Comparison of ENCODE assay signal across 19 cellular contexts in the genomic region with DNA sequence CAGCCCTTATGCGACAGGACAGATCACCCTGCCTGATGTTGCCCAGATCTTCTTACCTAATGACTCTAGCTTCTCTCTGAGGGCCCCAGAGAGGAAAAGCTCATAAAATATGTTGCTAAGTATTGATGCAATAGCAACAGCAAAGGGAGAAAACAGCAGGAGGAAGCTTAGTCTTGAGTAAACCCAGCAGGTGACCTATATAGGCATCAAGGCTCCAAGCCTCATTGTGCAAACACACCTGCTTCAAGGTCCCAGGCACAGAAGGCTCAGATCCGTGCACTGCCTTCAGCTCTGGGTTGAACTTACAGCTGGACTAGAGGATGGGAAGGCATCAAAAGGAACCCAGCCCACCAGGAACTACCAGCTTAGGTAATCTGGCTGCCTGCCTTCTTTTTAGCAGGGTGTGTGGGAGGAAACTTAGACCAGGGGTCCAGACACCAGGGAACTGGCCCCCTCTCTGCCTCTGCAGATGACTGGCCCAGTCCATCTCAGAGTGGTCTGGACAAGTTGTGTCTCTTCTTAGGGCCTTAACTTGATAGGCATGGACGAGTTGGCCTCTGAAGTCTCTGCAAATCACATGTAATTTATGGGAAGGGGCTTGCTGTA. TPM values are rescaled to one million over a fixed set of nuclear protein-coding genes. Genes with fewer than 3 reads are reported as not detected.
DNase-seq lines count a peak whose midpoint lies in the region; ATAC-seq and TF ChIP-seq lines count a peak whose summit lies in the region.
"Had no signal": no experiment of that assay in that cellular context is flagged by ENCODE, and none has a peak within 500 bp of the region (broad histone marks: within the 10 kb centered on the region; RNA-seq: fewer than 3 reads in every experiment).

No MANE protein-coding gene starts in this region.

- ATAC-seq in HCT116 (no peak), HG03442 (IDR thresholded peaks at IDR 0.05; ENCODE audit: unreplicated experiment) (no peak), GM21576 (IDR thresholded peaks at IDR 0.05; ENCODE audit: unreplicated experiment) (no peak), HG02571 (IDR thresholded peaks at IDR 0.05; ENCODE audit: unreplicated experiment) (no peak)
- ATAC-seq: activated CD8-positive, alpha-beta T cell treated with anti-CD3 and anti-CD28 coated beads for 36 hours; sciatic nerve had no signal

- no peaks in the 10 kb centered on the region for H3K9me3 ChIP-seq in HCT116 (ENCODE audit: control insufficient read depth in 1 of 2, insufficient read depth in 1 of 2, low read depth in 1 of 2, low read length in 2 of 2)
- H3K9me3 ChIP-seq: BLaER1 treated with 17β-estradiol and CSF1 and Interleukin-3, amounts not matched to agents 10 nM and 100 nM; SJSA1 had no signal

- no peaks in the 10 kb centered on the region for H3K9me2 ChIP-seq in HCT116 (ENCODE audit: insufficient read depth)

- no peaks in the 10 kb centered on the region for H3K36me3 ChIP-seq in HCT116 (ENCODE audit: control insufficient read depth in 1 of 2, insufficient read depth in 2 of 2, low read length in 2 of 2)
- H3K36me3 ChIP-seq: BLaER1 treated with 17β-estradiol and CSF1 and Interleukin-3, amounts not matched to agents 10 nM and 100 nM; SJSA1 had no signal

- no peaks in the 10 kb centered on the region for H4K20me1 ChIP-seq in HCT116 (ENCODE audit: insufficient read depth)
- H4K20me1 ChIP-seq: BLaER1 treated with 17β-estradiol and CSF1 and Interleukin-3, amounts not matched to agents 10 nM and 100 nM had no signal

- no TSS peak for BruUV-seq in HCT116 (replicated peaks; lab: Mats Ljungman, UMichigan)

- TF ChIP-seq POLR2A in HCT116 (IDR thresholded peaks at IDR 0.05; ENCODE audit: borderline replicate concordance, extremely low read depth, insufficient read depth, insufficient read length) = no peak

- H3K9me3 Mint-ChIP-seq in activated T-helper 2 cell treated with anti-CD3 and anti-CD28 coated beads, Interferon-gamma antibody, Interleukin-2, Interleukin-4, amounts not matched to agents 10 μg/mL and 5 μg/mL and 100 μg/mL, durations not matched to agents 14 hours and 24 hours and 36 hours = no peaks in the 10 kb centered on the region
- H3K9me3 Mint-ChIP-seq: activated CD8-positive, alpha-beta T cell treated with anti-CD3 and anti-CD28 coated beads for 36 hours had no signal

- H3K4me2 ChIP-seq in HCT116 (ENCODE audit: low read length) = no peak overlapping the region
- H3K4me2 ChIP-seq: BLaER1 treated with 17β-estradiol and CSF1 and Interleukin-3, amounts not matched to agents 10 nM and 100 nM; KMS-11 had no signal

- H3K27me3 ChIP-seq in HCT116 (ENCODE audit: insufficient read depth, low read length) = peaks cover 9% of the 10 kb centered on the region; the same call in 1 of the 2 replicates
- H3K27me3 ChIP-seq: BLaER1 treated with 17β-estradiol and CSF1 and Interleukin-3, amounts not matched to agents 10 nM and 100 nM; SJSA1 had no signal

- H3K4me1 Mint-ChIP-seq in activated T-helper 2 cell treated with anti-CD3 and anti-CD28 coated beads, Interferon-gamma antibody, Interleukin-2, Interleukin-4, amounts not matched to agents 10 μg/mL and 5 μg/mL and 100 μg/mL, durations not matched to agents 14 hours and 24 hours and 36 hours (ENCODE audit: low read depth) = no peaks in the 10 kb centered on the region

- POLR2A ChIA-PET in HCT116 (lab: Charles Lee) = no interaction called here

- CTCF ChIA-PET in HCT116 (lab: Charles Lee) = no interaction called here

- TF ChIP-seq RAD21 in HCT116 (IDR thresholded peaks at IDR 0.05; ENCODE audit: low read depth) = no peak

- H3K27me3 Mint-ChIP-seq in activated T-helper 2 cell treated with anti-CD3 and anti-CD28 coated beads, Interferon-gamma antibody, Interleukin-2, Interleukin-4, amounts not matched to agents 10 μg/mL and 5 μg/mL and 100 μg/mL, durations not matched to agents 14 hours and 24 hours and 36 hours (ENCODE audit: low read depth) = no peaks in the 10 kb centered on the region

- no peak overlapping the region for H3K4me3 Mint-ChIP-seq in activated T-helper 2 cell treated with anti-CD3 and anti-CD28 coated beads, Interferon-gamma antibody, Interleukin-2, Interleukin-4, amounts not matched to agents 10 μg/mL and 5 μg/mL and 100 μg/mL, durations not matched to agents 14 hours and 24 hours and 36 hours (ENCODE audit: low read depth)
- H3K4me3 Mint-ChIP-seq: activated CD8-positive, alpha-beta T cell treated with anti-CD3 and anti-CD28 coated beads for 36 hours had no signal

- H3K36me3 Mint-ChIP-seq in activated T-helper 2 cell treated with anti-CD3 and anti-CD28 coated beads, Interferon-gamma antibody, Interleukin-2, Interleukin-4, amounts not matched to agents 10 μg/mL and 5 μg/mL and 100 μg/mL, durations not matched to agents 14 hours and 24 hours and 36 hours (ENCODE audit: low read depth) = no peaks in the 10 kb centered on the region

- H3K27ac Mint-ChIP-seq in activated T-helper 2 cell treated with anti-CD3 and anti-CD28 coated beads, Interferon-gamma antibody, Interleukin-2, Interleukin-4, amounts not matched to agents 10 μg/mL and 5 μg/mL and 100 μg/mL, durations not matched to agents 14 hours and 24 hours and 36 hours = no peak overlapping the region
- H3K27ac Mint-ChIP-seq: activated CD8-positive, alpha-beta T cell treated with anti-CD3 and anti-CD28 coated beads for 36 hours had no signal

- H2AFZ ChIP-seq in HCT116 (ENCODE audit: low read depth, low read length, poor library complexity, severe bottlenecking) = no peak overlapping the region

- RAD21 ChIA-PET in HCT116 (lab: Charles Lee; ENCODE audit: low non-redundant PET in 1 of 2, low total read pairs in 2 of 2, uncharacterized antibody in 2 of 2, unreplicated experiment in 2 of 2) = no interaction called here

- H3K4me3 ChIP-seq in HCT116 (replicated peaks in 1 of 2; ENCODE audit: low read depth in 1 of 2, low read length in 2 of 2) = no peak overlapping the region
- H3K4me3 ChIP-seq: BLaER1 treated with 17β-estradiol and CSF1 and Interleukin-3, amounts not matched to agents 10 nM and 100 nM; dorsolateral prefrontal cortex; lung; SJSA1 had no signal

- H3K4me1 ChIP-seq in HCT116 (ENCODE audit: control insufficient read depth in 1 of 2, insufficient read depth in 2 of 2, low read length in 2 of 2) = no peaks in the 10 kb centered on the region
- H3K4me1 ChIP-seq: SJSA1 had no signal

- intact Hi-C loops in HCT116 (cut with micrococcal nuclease) = no loop called here
- intact Hi-C loops in activated T-helper 2 cell treated with anti-CD3 and anti-CD28 coated beads, Interferon-gamma antibody, Interleukin-2, Interleukin-4, amounts not matched to agents 10 μg/mL and 5 μg/mL and 100 μg/mL, durations not matched to agents 14 hours and 24 hours and 36 hours (cut with micrococcal nuclease) = no loop called here

- H3K27ac ChIP-seq in HCT116 (ENCODE audit: low read depth, low read length) = no peak overlapping the region
- H3K27ac ChIP-seq: BLaER1 treated with 17β-estradiol and CSF1 and Interleukin-3, amounts not matched to agents 10 nM and 100 nM; dorsolateral prefrontal cortex; KMS-11; SJSA1 had no signal

- no peak for TF ChIP-seq CTCF in HCT116 (IDR thresholded peaks at IDR 0.05 in 2 of 3, conservative IDR thresholded peaks at IDR 0.05 in 1 of 3; ENCODE audit: borderline replicate concordance in 1 of 3, insufficient read depth in 1 of 3, low read depth in 2 of 3, low read length in 2 of 3)

- H3K79me2 ChIP-seq in HCT116 (ENCODE audit: insufficient read depth, low read length) = no peaks in the 10 kb centered on the region

- DNase-seq in HCT116 (ENCODE audit: low read depth, low spot score) (no peak), NCI-H146 (lab: John Stamatoyannopoulos, UW) (peak; percentile 99), NOMO-1 (lab: John Stamatoyannopoulos, UW; ENCODE audit: unreplicated experiment in 2 of 2) (peak; percentile 91 to 95), mesenteric fat pad (ENCODE audit: low spot score) (peak; percentile 24)
- DNase-seq in activated T-helper 2 cell treated with anti-CD3 and anti-CD28 coated beads, Interferon-gamma antibody, Interleukin-2, Interleukin-4, amounts not matched to agents 10 μg/mL and 5 μg/mL and 100 μg/mL, durations not matched to agents 14 hours and 24 hours and 36 hours (ENCODE audit: low spot score) = no peak
- DNase-seq: activated CD8-positive, alpha-beta T cell treated with anti-CD3 and anti-CD28 coated beads for 36 hours; activated gamma-delta T cell treated with Interleukin-2 at 50 U/mL for 16 hours; dorsolateral prefrontal cortex; NCI-H526; stimulated activated naive CD4-positive, alpha-beta T cell treated with Interleukin-2 at 50 U/mL for 16 hours had no signal

- no peak overlapping the region for H3K9ac ChIP-seq in HCT116 (ENCODE audit: low read length)
- H3K9ac ChIP-seq: BLaER1 treated with 17β-estradiol and CSF1 and Interleukin-3, amounts not matched to agents 10 nM and 100 nM; KMS-11 had no signal

TF ChIP-seq in HCT116, 20 proteins besides CTCF, POLR2A, EP300 and RAD21:
- TF ChIP-seq, protein P1, sequence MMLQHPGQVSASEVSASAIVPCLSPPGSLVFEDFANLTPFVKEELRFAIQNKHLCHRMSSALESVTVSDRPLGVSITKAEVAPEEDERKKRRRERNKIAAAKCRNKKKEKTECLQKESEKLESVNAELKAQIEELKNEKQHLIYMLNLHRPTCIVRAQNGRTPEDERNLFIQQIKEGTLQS (IDR thresholded peaks at IDR 0.05) = no peak
- TF ChIP-seq TCF7L2 (IDR thresholded peaks at IDR 0.05; ENCODE audit: borderline replicate concordance, extremely low read depth, insufficient read depth, insufficient read length) (peak; percentile 25), YY1 (IDR thresholded peaks at IDR 0.05; ENCODE audit: extremely low read depth, insufficient replicate concordance, low read depth, low read length) (no peak)
TF ChIP-seq in HCT116: peak in this region for 1.

RNA-seq across cellular contexts. Expression of a gene that starts 34.4 kb away (rescaled TPM):
- total RNA-seq in HCT116 (2021; ENCODE audit: unreplicated experiment) (not detected), mesenteric fat pad (not detected)
- polyA plus RNA-seq in HCT116 (2012) = 0.02 TPM in 1 of 2 replicates, not detected in the other
- total RNA-seq in activated T-helper 2 cell treated with anti-CD3 and anti-CD28 coated beads, Interferon-gamma antibody, Interleukin-2, Interleukin-4, amounts not matched to agents 10 μg/mL and 5 μg/mL and 100 μg/mL, durations not matched to agents 14 hours and 24 hours and 36 hours = not detected in 2 replicates
- total RNA-seq: activated CD8-positive, alpha-beta T cell treated with anti-CD3 and anti-CD28 coated beads for 36 hours; sciatic nerve had no signal

RNA-seq across cellular contexts. Expression of a gene that starts 50.5 kb away (rescaled TPM):
- total RNA-seq in HCT116 (2021; ENCODE audit: unreplicated experiment) (not detected), mesenteric fat pad (not detected)
- not detected in 2 replicates for polyA plus RNA-seq in HCT116 (2012)
- total RNA-seq in activated T-helper 2 cell treated with anti-CD3 and anti-CD28 coated beads, Interferon-gamma antibody, Interleukin-2, Interleukin-4, amounts not matched to agents 10 μg/mL and 5 μg/mL and 100 μg/mL, durations not matched to agents 14 hours and 24 hours and 36 hours = not detected in 2 replicates
- total RNA-seq: activated CD8-positive, alpha-beta T cell treated with anti-CD3 and anti-CD28 coated beads for 36 hours; lung; sciatic nerve; SJSA1 had no signal
- polyA plus RNA-seq: lung, neural cell had no signal

Comparison
In these comparisons a context has a peak if more than half of its experiments do, and no peak if none do; other contexts are left out.
1. DNase-seq: peak in NCI-H146 (single experiment), NOMO-1 (2 of 2) and mesenteric fat pad (single experiment); none in HCT116 (single experiment) and activated T-helper 2 cell treated with anti-CD3 and anti-CD28 coated beads, Interferon-gamma antibody, Interleukin-2, Interleukin-4, amounts not matched to agents 10 μg/mL and 5 μg/mL and 100 μg/mL, durations not matched to agents 14 hours and 24 hours and 36 hours (single experiment).